8 cellular contexts compared by ENCODE assay signal in the genomic region with DNA sequence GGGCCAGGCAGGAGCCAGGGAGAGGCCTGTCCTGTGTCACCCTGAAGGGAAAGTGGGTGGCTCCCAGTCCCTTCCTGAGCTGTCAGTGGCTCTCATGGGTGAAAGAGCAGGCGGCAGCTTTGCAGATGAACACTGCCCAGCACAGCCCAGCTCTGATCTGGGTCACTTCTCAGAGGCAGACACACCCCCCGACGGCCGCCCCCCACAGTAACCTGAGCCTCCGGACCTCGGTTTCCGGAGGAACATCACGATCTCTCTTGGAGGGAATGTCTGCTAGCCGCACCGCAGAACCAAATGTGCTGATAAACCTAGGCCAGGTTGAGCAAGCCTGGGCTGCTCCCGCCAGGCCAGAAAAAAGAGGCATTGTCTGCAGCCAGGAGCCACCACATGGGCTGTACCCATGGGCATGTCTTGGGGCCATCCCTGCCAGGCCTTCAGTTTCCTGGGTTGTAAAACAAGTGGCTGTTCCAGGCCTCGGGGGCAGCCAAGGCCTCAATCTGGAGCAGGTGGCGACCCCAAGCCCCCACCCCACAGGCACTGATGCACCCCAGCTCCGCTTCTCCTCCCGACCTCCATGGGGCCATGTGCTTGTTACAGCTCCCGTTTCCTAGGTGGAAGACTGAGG. TPM values are rescaled to one million over a fixed set of nuclear protein-coding genes. Genes with fewer than 3 reads are reported as not detected.
DNase-seq lines count a peak whose midpoint lies in the region; ATAC-seq and TF ChIP-seq lines count a peak whose summit lies in the region.
"Had no signal": no experiment of that assay in that cellular context is flagged by ENCODE, and none has a peak within 500 bp of the region (broad histone marks: within the 10 kb centered on the region; RNA-seq: fewer than 3 reads in every experiment).

No MANE protein-coding gene starts in this region.

- no peaks in the 10 kb centered on the region for H3K9me3 Mint-ChIP-seq in CD8-positive, alpha-beta memory T cell
- H3K9me3 Mint-ChIP-seq: stimulated activated naive CD8-positive, alpha-beta T cell treated with anti-CD3 and anti-CD28 coated beads, Interleukin-15, Interleukin-2, amounts not matched to agents 100 ng/mL and 50 ng/mL, for 24 hours had no signal

- intact Hi-C loops in left lung (cut with DNase I) = no loop called here

- CTCF ChIA-PET in CD8-positive, alpha-beta memory T cell (lab: Charles Lee) = no interaction called here

- peak overlapping the region in 1 of 8 donors; percentile 82 for H3K27ac Mint-ChIP-seq in CD8-positive, alpha-beta memory T cell
- H3K27ac Mint-ChIP-seq: stimulated activated naive CD8-positive, alpha-beta T cell treated with anti-CD3 and anti-CD28 coated beads, Interleukin-15, Interleukin-2, amounts not matched to agents 100 ng/mL and 50 ng/mL, for 24 hours had no signal

- H3K27ac ChIP-seq in caudate nucleus (ENCODE audit: low read depth, low read length) (peak overlapping the region; percentile 84), left lung (peak overlapping the region; percentile 3 to 23), tibial nerve (peak overlapping the region; percentile 64 to 99 (median 88))
- no peak overlapping the region for H3K27ac ChIP-seq in CD8-positive, alpha-beta memory T cell (ENCODE audit: low read depth, low read length)

- H3K4me1 ChIP-seq in left lung (peaks cover 41 to 97% of the 10 kb centered on the region in 2 donors), tibial nerve (peaks cover 20 to 100% (median 88%) of the 10 kb centered on the region in 4 donors)
- no peaks in the 10 kb centered on the region for H3K4me1 ChIP-seq in CD8-positive, alpha-beta memory T cell (ENCODE audit: insufficient read depth, low read length)

- WGBS in tibial nerve, 2 donors = 19 to 33% methylated on average over 9 to 15 of the region's 16 CpGs

- H3K9me3 ChIP-seq in left lung = no peaks in the 10 kb centered on the region
- no peaks in the 10 kb centered on the region for H3K9me3 ChIP-seq in tibial nerve
- H3K9me3 ChIP-seq in CD8-positive, alpha-beta memory T cell (ENCODE audit: low read length) = no peaks in the 10 kb centered on the region

- DNase-seq in Kasumi-1 (lab: John Stamatoyannopoulos, UW) (peak; percentile 65 to 72), caudate nucleus (lab: John Stamatoyannopoulos, UW) (peak in 41 of 61 donors; percentile 21 to 72 (median 45)), left lung (no peak), tibial nerve (ENCODE audit: low spot score in 2 of 2) (peak; percentile 77 to 81)
- no peak for DNase-seq in activated CD4-positive, alpha-beta T cell treated with anti-CD3 and anti-CD28 coated beads for 4 hours
- no peak for DNase-seq in CD8-positive, alpha-beta memory T cell
- no peak for DNase-seq in stimulated activated CD4-positive, alpha-beta T cell treated with anti-CD3 and anti-CD28 coated beads, Interleukin-4, amount 100 ng/mL, for 4 hours

- H3K4me1 Mint-ChIP-seq in CD8-positive, alpha-beta memory T cell = peaks cover 10 to 43% (median 21%) of the 10 kb centered on the region in 3 donors

- H3K36me3 ChIP-seq in left lung (peaks cover 0 to 4% of the 10 kb centered on the region in 2 donors), tibial nerve (no peaks in the 10 kb centered on the region)
- no peaks in the 10 kb centered on the region for H3K36me3 ChIP-seq in CD8-positive, alpha-beta memory T cell (ENCODE audit: insufficient read depth, low read length)

- POLR2A ChIA-PET in CD8-positive, alpha-beta memory T cell (lab: Charles Lee) = no interaction called here

- no peaks in the 10 kb centered on the region for H3K27me3 Mint-ChIP-seq in CD8-positive, alpha-beta memory T cell
- H3K27me3 Mint-ChIP-seq: stimulated activated naive CD8-positive, alpha-beta T cell treated with anti-CD3 and anti-CD28 coated beads, Interleukin-15, Interleukin-2, amounts not matched to agents 100 ng/mL and 50 ng/mL, for 24 hours had no signal

- no peak overlapping the region for H3K4me3 Mint-ChIP-seq in CD8-positive, alpha-beta memory T cell
- H3K4me3 Mint-ChIP-seq: stimulated activated naive CD8-positive, alpha-beta T cell treated with anti-CD3 and anti-CD28 coated beads, Interleukin-15, Interleukin-2, amounts not matched to agents 100 ng/mL and 50 ng/mL, for 24 hours had no signal

- peaks cover 0 to 4% (median 1%) of the 10 kb centered on the region in 3 donors for H3K36me3 Mint-ChIP-seq in CD8-positive, alpha-beta memory T cell

- H3K27me3 ChIP-seq in left lung = no peaks in the 10 kb centered on the region
- no peaks in the 10 kb centered on the region for H3K27me3 ChIP-seq in tibial nerve
- no peaks in the 10 kb centered on the region for H3K27me3 ChIP-seq in CD8-positive, alpha-beta memory T cell (ENCODE audit: insufficient read depth, low read length, poor library complexity, severe bottlenecking)

- peak in 1 of 2 donors; percentile 44 for TF ChIP-seq POLR2A in tibial nerve (IDR thresholded peaks at IDR 0.05)

- TF ChIP-seq CTCF in left lung (IDR thresholded peaks at IDR 0.05) = no peak
- TF ChIP-seq CTCF in tibial nerve (IDR thresholded peaks at IDR 0.05) = no peak

- TF ChIP-seq EP300 in tibial nerve (IDR thresholded peaks at IDR 0.05) = peak; percentile 57 to 88

- ATAC-seq in left lung = no peak

- no peak overlapping the region for H3K4me3 ChIP-seq in left lung
- no peak overlapping the region for H3K4me3 ChIP-seq in tibial nerve
- no peak overlapping the region for H3K4me3 ChIP-seq in CD8-positive, alpha-beta memory T cell (ENCODE audit: low read length)

RNA-seq across cellular contexts. Expression of gene NCOR2, which starts 57.6 kb away (rescaled TPM):
- 100 to 1,000 TPM; 289 to 331 TPM for total RNA-seq in left lung
- 100 to 1,000 TPM; 211 to 265 (median 225) TPM for total RNA-seq in tibial nerve
- total RNA-seq in CD8-positive, alpha-beta memory T cell = 10 to 100 TPM; 96.6 to 97.4 TPM
- 16.7 TPM for polyA plus RNA-seq in CD8-positive, alpha-beta memory T cell

Comparison
In these comparisons a context has a peak if more than half of its experiments do, and no peak if none do; other contexts are left out.
1. DNase-seq: peak in Kasumi-1 (2 of 2), caudate nucleus (41 of 61) and tibial nerve (2 of 2); none in left lung (0 of 2), activated CD4-positive, alpha-beta T cell treated with anti-CD3 and anti-CD28 coated beads for 4 hours (0 of 2), CD8-positive, alpha-beta memory T cell (0 of 5) and stimulated activated CD4-positive, alpha-beta T cell treated with anti-CD3 and anti-CD28 coated beads, Interleukin-4, amount 100 ng/mL, for 4 hours (0 of 2).